Comparison of ENCODE assay signal across 8 cellular contexts in the genomic region with DNA sequence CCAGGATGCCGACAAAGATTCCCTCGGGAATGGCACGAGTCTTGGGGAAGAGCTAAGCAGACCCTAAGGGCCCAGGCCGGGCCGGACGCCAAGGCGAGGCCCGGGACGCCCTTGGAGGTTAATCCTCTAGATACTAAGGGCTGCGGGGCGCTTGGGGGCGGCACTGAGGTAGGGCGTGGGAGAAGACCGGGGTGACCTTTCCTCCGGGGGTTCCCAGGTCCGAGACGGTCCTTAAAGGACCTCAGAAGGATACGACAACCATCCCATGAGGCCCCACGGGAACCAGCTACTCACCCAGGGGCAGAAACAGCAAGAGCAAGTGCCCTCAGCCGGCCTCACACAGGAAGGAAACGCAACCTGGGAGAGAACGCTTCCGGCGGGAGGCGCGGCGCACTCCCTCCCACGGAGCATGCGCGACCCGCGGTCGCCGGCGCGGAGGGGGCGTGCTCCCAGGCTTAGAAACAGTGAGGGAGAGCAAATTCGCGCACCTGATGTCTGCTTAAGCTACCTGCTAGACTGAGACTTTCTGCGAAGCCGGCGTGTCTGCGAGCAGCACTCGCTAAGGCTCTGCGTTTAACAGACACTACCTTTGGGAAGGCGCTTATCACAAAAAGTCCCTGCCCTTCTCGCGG. TPM values are rescaled to one million over a fixed set of nuclear protein-coding genes. Genes with fewer than 3 reads are reported as not detected.
DNase-seq lines count a peak whose midpoint lies in the region; ATAC-seq, FAIRE-seq and TF ChIP-seq lines count a peak whose summit lies in the region.

A gene with protein sequence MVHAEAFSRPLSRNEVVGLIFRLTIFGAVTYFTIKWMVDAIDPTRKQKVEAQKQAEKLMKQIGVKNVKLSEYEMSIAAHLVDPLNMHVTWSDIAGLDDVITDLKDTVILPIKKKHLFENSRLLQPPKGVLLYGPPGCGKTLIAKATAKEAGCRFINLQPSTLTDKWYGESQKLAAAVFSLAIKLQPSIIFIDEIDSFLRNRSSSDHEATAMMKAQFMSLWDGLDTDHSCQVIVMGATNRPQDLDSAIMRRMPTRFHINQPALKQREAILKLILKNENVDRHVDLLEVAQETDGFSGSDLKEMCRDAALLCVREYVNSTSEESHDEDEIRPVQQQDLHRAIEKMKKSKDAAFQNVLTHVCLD (minus strand): TSS at position 354 of the 632 bp plus-strand sequence. CDS start 3,627 bp downstream, outside the sequence.

- ATAC-seq in HG03442 (IDR thresholded peaks at IDR 0.05; ENCODE audit: unreplicated experiment) (peak; percentile 65), HepG2 (peak; percentile 96)

- H3K4me3 Mint-ChIP-seq in dendritic cell treated with granulocyte-macrophage colony-stimulating factor and Interleukin-4, amounts not matched to agents 40 ng/mL and 50 ng/mL, for 4 days, result peak within 1 kb of the TSS; percentile 96

- peaks cover 49% of the 10 kb centered on the region for H3K79me2 ChIP-seq in HepG2 (ENCODE audit: insufficient read depth, low read length)

- FAIRE-seq in HepG2 (lab: Jason Lieb, UNC), result peak; percentile 46

- H3K27ac Mint-ChIP-seq in dendritic cell treated with granulocyte-macrophage colony-stimulating factor and Interleukin-4, amounts not matched to agents 40 ng/mL and 50 ng/mL, for 4 days, result peak within 1 kb of the TSS; percentile 92

- H3K36me3 ChIP-seq in BE2C (peaks cover 4% of the 10 kb centered on the region; the same call in 1 of the 2 replicates), HepG2 (replicated peaks in 1 of 2; ENCODE audit: control insufficient read depth in 1 of 2, insufficient read depth in 2 of 2, low read length in 2 of 2) (peaks cover 0 to 1% of the 10 kb centered on the region in 2 experiments; a peak in 1 of 5 replicates)

- H3K9me3 ChIP-seq in BE2C (no peaks in the 10 kb centered on the region), HepG2 (ENCODE audit: low read length) (no peaks in the 10 kb centered on the region)

- DNase-seq in BE2C (peak; percentile 89), NCI-H524 (lab: John Stamatoyannopoulos, UW) (peak; percentile 43 to 72), HepG2 (ENCODE audit: low spot score) (peak; percentile 86)
- peak; percentile 86 for DNase-seq in activated CD4-positive, alpha-beta T cell treated with anti-CD3 and anti-CD28 coated beads, Interleukin-2, amount 50 U/mL, for 1 hour
- peak; percentile 88 for DNase-seq in stimulated activated CD4-positive, alpha-beta T cell treated with anti-CD3 and anti-CD28 coated beads, Interleukin-4, amount 100 ng/mL, for 24 hours

- no TSS peak for BruUV-seq in HepG2 (replicated peaks; lab: Mats Ljungman, UMichigan)

- H3K36me3 Mint-ChIP-seq in dendritic cell treated with granulocyte-macrophage colony-stimulating factor and Interleukin-4, amounts not matched to agents 40 ng/mL and 50 ng/mL, for 4 days (ENCODE audit: low read depth), result peaks cover 7% of the 10 kb centered on the region

- in situ Hi-C loops in HepG2 (cut with HindIII; ENCODE audit: extremely low pct_ligation_motif_present, low pct_unique_long_range_greater_than_20kb), result no loop called here

- peak within 1 kb of the TSS; percentile 90 for H3K9ac ChIP-seq in HepG2 (ENCODE audit: insufficient read depth, low read depth, low read length)

- TF ChIP-seq POLR2A in GM19193 (IDR thresholded peaks at IDR 0.05; ENCODE audit: extremely low read depth, insufficient read depth, insufficient read length), result peak; percentile 85
- peak; percentile 88 to 90 for TF ChIP-seq POLR2A in HepG2 (IDR thresholded peaks at IDR 0.05; ENCODE audit: insufficient read depth in 1 of 2, low read depth in 2 of 2, low read length in 2 of 2)

- POLR2A ChIA-PET in HepG2 (lab: Yijun Ruan, JAX), result interaction anchor here (0.7 to 2.9 kb wide), 8 partner anchors 10 to 313 kb away, joined by 3 to 31 read pairs (median 4); a partner anchor contains a TSS

- WGBS in HepG2 (ENCODE audit: low lambda C conversion rate), result 1% methylated on average over 20 of the region's 48 CpGs

- intact Hi-C loops in dendritic cell treated with granulocyte-macrophage colony-stimulating factor and Interleukin-4, amounts not matched to agents 40 ng/mL and 50 ng/mL, for 4 days (cut with micrococcal nuclease), result no loop called here
- intact Hi-C loops in HepG2 (cut with micrococcal nuclease; ENCODE audit: unreplicated experiment), result loop anchor here (2.0 kb wide), 1 partner anchor 45 kb away; a partner anchor contains a TSS

- H3K4me1 ChIP-seq in BE2C (peaks cover 4% of the 10 kb centered on the region), HepG2 (ENCODE audit: insufficient read depth, low read length) (peaks cover 32% of the 10 kb centered on the region)

- peak within 1 kb of the TSS; percentile 96 for H2AFZ ChIP-seq in HepG2 (ENCODE audit: low read length)

- CTCF ChIA-PET in HepG2 (lab: Yijun Ruan, JAX; ENCODE audit: low intra/inter-chr PET ratio, low total read pairs), result no interaction called here

- H3K4me3 ChIP-seq in BE2C (ENCODE audit: low read depth, low read length), result peak within 1 kb of the TSS; percentile 87
- peak within 1 kb of the TSS; percentile 76 to 85 (median 78) for H3K4me3 ChIP-seq in HepG2 (replicated peaks in 1 of 3; ENCODE audit: insufficient read depth in 1 of 3, low read depth in 2 of 3, low read length in 3 of 3)

- peaks cover 20% of the 10 kb centered on the region; the same call in 1 of the 2 replicates for H4K20me1 ChIP-seq in HepG2 (ENCODE audit: insufficient read depth, low read length)

- H3K9me3 Mint-ChIP-seq in dendritic cell treated with granulocyte-macrophage colony-stimulating factor and Interleukin-4, amounts not matched to agents 40 ng/mL and 50 ng/mL, for 4 days, result no peaks in the 10 kb centered on the region

- H3K27me3 Mint-ChIP-seq in dendritic cell treated with granulocyte-macrophage colony-stimulating factor and Interleukin-4, amounts not matched to agents 40 ng/mL and 50 ng/mL, for 4 days, result no peaks in the 10 kb centered on the region

- H3K4me2 ChIP-seq in HepG2 (ENCODE audit: low read depth, low read length), result peak within 1 kb of the TSS; percentile 94

- peak within 1 kb of the TSS; percentile 89 for H3K27ac ChIP-seq in HepG2 (ENCODE audit: extremely low read length, insufficient read depth, low read length)

- TF ChIP-seq CTCF in BE2C (IDR thresholded peaks at IDR 0.05; ENCODE audit: low read depth, low read length), result no peak; the same call in 1 of the 2 replicates
- TF ChIP-seq CTCF in HepG2 (CRISPR knock-in tag; IDR thresholded peaks at IDR 0.05), result no peak; the same call in 1 of the 2 replicates

- peaks cover 19% of the 10 kb centered on the region for H3K4me1 Mint-ChIP-seq in dendritic cell treated with granulocyte-macrophage colony-stimulating factor and Interleukin-4, amounts not matched to agents 40 ng/mL and 50 ng/mL, for 4 days (ENCODE audit: low read depth)

- no peak for TF ChIP-seq EP300 in HepG2 (IDR thresholded peaks at IDR 0.05; ENCODE audit: low read depth in 2 of 2, low read length in 2 of 2)
- TF ChIP-seq EP300 in HepG2 (CRISPR knock-in tag; IDR thresholded peaks at IDR 0.05; ENCODE audit: borderline replicate concordance), result peak; percentile 22; the same call in 1 of the 2 replicates

- H3K27me3 ChIP-seq in BE2C (no peaks in the 10 kb centered on the region), HepG2 (ENCODE audit: control insufficient read depth in 1 of 2, insufficient read depth in 2 of 2, low read length in 2 of 2) (no peaks in the 10 kb centered on the region; a peak in 1 of 5 replicates)

- no peak for TF ChIP-seq RAD21 in HepG2 (CRISPR knock-in tag; IDR thresholded peaks at IDR 0.05)

TF ChIP-seq in HepG2, 621 proteins besides CTCF, POLR2A, EP300 and RAD21 (continues in another document):
- TF ChIP-seq KLF11 (CRISPR knock-in tag; IDR thresholded peaks at IDR 0.05) (no peak), ADNP (CRISPR knock-in tag; IDR thresholded peaks at IDR 0.05) (no peak), KMT2B (CRISPR knock-in tag; IDR thresholded peaks at IDR 0.05) (peak; percentile 87)
- TF ChIP-seq, protein P1, sequence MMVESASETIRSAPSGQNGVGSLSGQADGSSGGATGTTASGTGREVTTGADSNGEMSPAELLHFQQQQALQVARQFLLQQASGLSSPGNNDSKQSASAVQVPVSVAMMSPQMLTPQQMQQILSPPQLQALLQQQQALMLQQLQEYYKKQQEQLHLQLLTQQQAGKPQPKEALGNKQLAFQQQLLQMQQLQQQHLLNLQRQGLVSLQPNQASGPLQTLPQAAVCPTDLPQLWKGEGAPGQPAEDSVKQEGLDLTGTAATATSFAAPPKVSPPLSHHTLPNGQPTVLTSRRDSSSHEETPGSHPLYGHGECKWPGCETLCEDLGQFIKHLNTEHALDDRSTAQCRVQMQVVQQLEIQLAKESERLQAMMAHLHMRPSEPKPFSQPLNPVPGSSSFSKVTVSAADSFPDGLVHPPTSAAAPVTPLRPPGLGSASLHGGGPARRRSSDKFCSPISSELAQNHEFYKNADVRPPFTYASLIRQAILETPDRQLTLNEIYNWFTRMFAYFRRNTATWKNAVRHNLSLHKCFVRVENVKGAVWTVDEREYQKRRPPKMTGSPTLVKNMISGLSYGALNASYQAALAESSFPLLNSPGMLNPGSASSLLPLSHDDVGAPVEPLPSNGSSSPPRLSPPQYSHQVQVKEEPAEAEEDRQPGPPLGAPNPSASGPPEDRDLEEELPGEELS (CRISPR knock-in tag; IDR thresholded peaks at IDR 0.05), result no peak

RNA-seq across cellular contexts. Expression of the gene that starts here (rescaled TPM):
- polyA plus RNA-seq in BE2C (2012; ENCODE audit: insufficient read depth, insufficient read length, low read depth), result 32.5 TPM
- total RNA-seq in HepG2 (2016; rRNA removed; fragmentation: Illumina TruSeq; extraction: Trizol), result 23.2 and 28.2 TPM in 2 replicates
- total RNA-seq in HepG2 (2016; cell fraction: cytosol; rRNA removed; fragmentation: Illumina TruSeq; extraction: Trizol; ENCODE audit: low read depth), result 4.1 and 4.4 TPM in 2 replicates
- 20.5 and 28.2 TPM in 2 replicates for total RNA-seq in HepG2 (2016; cell fraction: insoluble cytoplasmic fraction; rRNA removed; fragmentation: Illumina TruSeq; extraction: Trizol)
- total RNA-seq in HepG2 (2016; cell fraction: membrane; rRNA removed; fragmentation: Illumina TruSeq; extraction: Trizol), result 9.8 and 11.6 TPM in 2 replicates
- 31.5 and 36.1 TPM in 2 replicates for total RNA-seq in HepG2 (2016; cell fraction: nucleus; rRNA removed; fragmentation: Illumina TruSeq; extraction: Trizol)
- polyA plus RNA-seq in HepG2 (2011; rRNA removed), result 13.2 and 14.9 TPM in 2 replicates
- polyA plus RNA-seq in HepG2 (2011; cell fraction: cytosol; rRNA removed), result 5.7 and 10.9 TPM in 2 replicates
- polyA plus RNA-seq in HepG2 (2011; cell fraction: nucleus; rRNA removed), result 9.2 and 13.6 TPM in 2 replicates
- 28.9 and 35.5 TPM in 2 replicates for polyA plus RNA-seq in HepG2 (2012)
- polyA plus RNA-seq in HepG2 (2016; cell fraction: cytosol; fragmentation: Illumina TruSeq; extraction: Trizol; ENCODE audit: low read depth), result 1.4 and 1.9 TPM in 2 replicates
- 15.9 and 16.5 TPM in 2 replicates for polyA plus RNA-seq in HepG2 (2016; cell fraction: insoluble cytoplasmic fraction; fragmentation: Illumina TruSeq; extraction: Trizol; ENCODE audit: low read depth)
- 5.1 and 5.7 TPM in 2 replicates for polyA plus RNA-seq in HepG2 (2016; cell fraction: membrane; fragmentation: Illumina TruSeq; extraction: Trizol; ENCODE audit: low read depth)
- polyA plus RNA-seq in HepG2 (2016; cell fraction: nucleus; fragmentation: Illumina TruSeq; extraction: Trizol; ENCODE audit: insufficient read depth, low read depth), result 35.9 and 37.6 TPM in 2 replicates
- polyA minus RNA-seq in HepG2 (2011; rRNA and poly(A)+ RNA removed; ENCODE audit: low replicate concordance), result 8.2 and 36.0 TPM in 2 replicates
- polyA minus RNA-seq in HepG2 (2011; cell fraction: cytosol; rRNA and poly(A)+ RNA removed), result 15.2 and 18.0 TPM in 2 replicates
- polyA minus RNA-seq in HepG2 (2011; cell fraction: nucleus; rRNA and poly(A)+ RNA removed), result 45.7 and 51.8 TPM in 2 replicates

Comparison
In these comparisons a context has a peak if more than half of its experiments do, and no peak if none do; other contexts are left out.
1. Peak in every context shown above with its lines: DNase-seq, ATAC-seq, H3K4me3 ChIP-seq and H3K27ac ChIP-seq.